ENCODE assay signal across 24 cellular contexts in genomic region chr2:240686460-240686859, GRCh38. TPM values are rescaled to one million over a fixed set of nuclear protein-coding genes. Genes with fewer than 3 reads are reported as not detected.
DNase-seq lines count a peak whose midpoint lies in the region; TF ChIP-seq lines count a peak whose summit lies in the region.
"Had no signal": no experiment of that assay in that cellular context is flagged by ENCODE, and none has a peak within 500 bp of the region (broad histone marks: within the 10 kb centered on the region; RNA-seq: fewer than 3 reads in every experiment).

No MANE protein-coding gene starts in this region.

- H3K9me3 ChIP-seq in vagina: no peaks in the 10 kb centered on the region
- H3K9me3 ChIP-seq: adrenal gland, BLaER1, sigmoid colon, upper lobe of right lung had no signal

- peaks cover 11% of the 10 kb centered on the region for H3K4me1 Mint-ChIP-seq in activated naive CD4-positive, alpha-beta T cell treated with anti-CD3 and anti-CD28 coated beads, Interleukin-2, amount 10 ng/mL, durations not matched to agents 7 days and 5 days
- H3K4me1 Mint-ChIP-seq in immature natural killer cell (peaks cover 15 to 21% of the 10 kb centered on the region in 2 donors), type B pancreatic cell (ENCODE audit: unreplicated experiment) (peaks cover 10% of the 10 kb centered on the region)

- no peaks in the 10 kb centered on the region for H3K36me3 Mint-ChIP-seq in activated naive CD4-positive, alpha-beta T cell treated with anti-CD3 and anti-CD28 coated beads, Interleukin-2, amount 10 ng/mL, durations not matched to agents 7 days and 5 days
- H3K36me3 Mint-ChIP-seq in immature natural killer cell: no peaks in the 10 kb centered on the region
- no peaks in the 10 kb centered on the region for H3K36me3 Mint-ChIP-seq in type B pancreatic cell
- H3K36me3 Mint-ChIP-seq: IgD-negative memory B cell; naive thymus-derived CD4-positive, alpha-beta T cell had no signal

- H3K36me3 ChIP-seq in vagina: no peaks in the 10 kb centered on the region
- H3K36me3 ChIP-seq: adrenal gland, BLaER1, sigmoid colon, upper lobe of right lung had no signal

- H3K27ac Mint-ChIP-seq in activated naive CD4-positive, alpha-beta T cell treated with anti-CD3 and anti-CD28 coated beads, Interleukin-2, amount 10 ng/mL, durations not matched to agents 7 days and 5 days: peak overlapping the region; percentile 35
- H3K27ac Mint-ChIP-seq in immature natural killer cell: peak overlapping the region in 5 of 6 donors; percentile 8 to 68 (median 45)
- peak overlapping the region; percentile 84 for H3K27ac Mint-ChIP-seq in type B pancreatic cell
- H3K27ac Mint-ChIP-seq: dendritic cell treated with granulocyte-macrophage colony-stimulating factor and Interleukin-4, amounts not matched to agents 40 ng/mL and 50 ng/mL, for 4 days; IgD-negative memory B cell had no signal

- H3K4me1 ChIP-seq in vagina: no peaks in the 10 kb centered on the region
- H3K4me1 ChIP-seq: adrenal gland, sigmoid colon, upper lobe of right lung had no signal

- intact Hi-C loops in vagina (cut with DNase I): no loop called here

- no peak overlapping the region for H3K4me3 Mint-ChIP-seq in activated naive CD4-positive, alpha-beta T cell treated with anti-CD3 and anti-CD28 coated beads, Interleukin-2, amount 10 ng/mL, durations not matched to agents 7 days and 5 days
- peak overlapping the region in 4 of 5 donors; percentile 23 to 69 (median 46) for H3K4me3 Mint-ChIP-seq in immature natural killer cell
- H3K4me3 Mint-ChIP-seq in type B pancreatic cell: peak overlapping the region; percentile 63
- H3K4me3 Mint-ChIP-seq: dendritic cell treated with granulocyte-macrophage colony-stimulating factor and Interleukin-4, amounts not matched to agents 40 ng/mL and 50 ng/mL, for 4 days; IgD-negative memory B cell; naive thymus-derived CD4-positive, alpha-beta T cell had no signal

- no peaks in the 10 kb centered on the region for H3K9me3 Mint-ChIP-seq in activated naive CD4-positive, alpha-beta T cell treated with anti-CD3 and anti-CD28 coated beads, Interleukin-2, amount 10 ng/mL, durations not matched to agents 7 days and 5 days
- H3K9me3 Mint-ChIP-seq in immature natural killer cell (no peaks in the 10 kb centered on the region), type B pancreatic cell (no peaks in the 10 kb centered on the region)
- H3K9me3 Mint-ChIP-seq: dendritic cell treated with granulocyte-macrophage colony-stimulating factor and Interleukin-4, amounts not matched to agents 40 ng/mL and 50 ng/mL, for 4 days; IgD-negative memory B cell; naive thymus-derived CD4-positive, alpha-beta T cell had no signal

- TF ChIP-seq POLR2A in vagina (IDR thresholded peaks at IDR 0.05): no peak

- peaks cover 24% of the 10 kb centered on the region for H3K27me3 Mint-ChIP-seq in activated naive CD4-positive, alpha-beta T cell treated with anti-CD3 and anti-CD28 coated beads, Interleukin-2, amount 10 ng/mL, durations not matched to agents 7 days and 5 days
- H3K27me3 Mint-ChIP-seq in immature natural killer cell (ENCODE audit: low read depth in 3 of 3) (peaks cover 0 to 2% (median 0%) of the 10 kb centered on the region in 3 donors), type B pancreatic cell (no peaks in the 10 kb centered on the region)
- H3K27me3 Mint-ChIP-seq: naive thymus-derived CD4-positive, alpha-beta T cell had no signal

- H3K4me3 ChIP-seq in vagina: no peak overlapping the region
- H3K4me3 ChIP-seq: adrenal gland, BLaER1, GM12878, sigmoid colon, upper lobe of right lung had no signal

- TF ChIP-seq CTCF in type B pancreatic cell (conservative IDR thresholded peaks at IDR 0.05) (no peak), vagina (IDR thresholded peaks at IDR 0.05) (no peak)

- CTCF ChIA-PET in activated naive CD4-positive, alpha-beta T cell treated with anti-CD3 and anti-CD28 coated beads, Interleukin-2, amount 10 ng/mL, durations not matched to agents 7 days and 5 days (lab: Charles Lee): interaction anchor here (1.2 kb wide), 1 partner anchor 172 kb away, joined by 3 read pairs; no protein-coding TSS in a partner anchor

- H3K27me3 ChIP-seq in vagina: no peaks in the 10 kb centered on the region
- H3K27me3 ChIP-seq: adrenal gland, BLaER1, upper lobe of right lung had no signal

- no peak for DNase-seq in activated naive CD4-positive, alpha-beta T cell treated with anti-CD3 and anti-CD28 coated beads, Interleukin-2, amount 10 ng/mL, durations not matched to agents 7 days and 5 days
- no peak for DNase-seq in activated naive CD4-positive, alpha-beta T cell treated with anti-CD3 and anti-CD28 coated beads, Interleukin-2, amount 50 U/mL, for 16 hours
- DNase-seq in MV-4-11 (lab: John Stamatoyannopoulos, UW) (peak; percentile 66), immature natural killer cell (peak in 2 of 3 donors; percentile 49 to 50), type B pancreatic cell (ENCODE audit: extremely low spot score, unreplicated experiment) (no peak), cortex of kidney (lab: John Stamatoyannopoulos, UW) (no peak), DMS153 treated with DMSO at 0.1 percent for 48 hours (lab: John Stamatoyannopoulos, UW; ENCODE audit: unreplicated experiment) (no peak), vagina (ENCODE audit: extremely low spot score in 2 of 2) (no peak)
- DNase-seq: adrenal gland; GF-D8; left cardiac atrium; naive thymus-derived CD4-positive, alpha-beta T cell; NCI-H1694 treated with DMSO at 0.1 percent for 48 hours; sigmoid colon; stimulated activated CD4-positive, alpha-beta T cell treated with anti-CD3 and anti-CD28 coated beads, Interleukin-15, amount 100 ng/mL, for 24 hours had no signal

- no peak overlapping the region for H3K27ac ChIP-seq in vagina
- H3K27ac ChIP-seq: adrenal gland, BLaER1, sigmoid colon, upper lobe of right lung had no signal

RNA-seq across cellular contexts. Expression of gene AQP12B, which starts 3.8 kb away (rescaled TPM):
- polyA plus RNA-seq in immature natural killer cell: not detected
- total RNA-seq in type B pancreatic cell (ENCODE audit: low replicate concordance): 0.10 and 0.43 TPM in 2 replicates
- total RNA-seq in vagina: not detected
- total RNA-seq: adrenal gland; bronchial epithelial cell; GM12878; left cardiac atrium; M059J; naive thymus-derived CD4-positive, alpha-beta T cell; OCI-LY7; Right ventricle myocardium inferior; sigmoid colon; upper lobe of right lung had no signal
- polyA plus RNA-seq: GM12878; IgD-negative memory B cell; naive thymus-derived CD4-positive, alpha-beta T cell had no signal

RNA-seq across cellular contexts. Expression of gene AQP12A, which starts 5.2 kb away (rescaled TPM):
- not detected for polyA plus RNA-seq in immature natural killer cell
- 0.97 TPM in 1 of 2 replicates, not detected in the other for total RNA-seq in type B pancreatic cell (ENCODE audit: low replicate concordance)
- not detected for total RNA-seq in vagina
- total RNA-seq: adrenal gland; bronchial epithelial cell; GM12878; left cardiac atrium; M059J; naive thymus-derived CD4-positive, alpha-beta T cell; OCI-LY7; Right ventricle myocardium inferior; sigmoid colon; upper lobe of right lung had no signal
- polyA plus RNA-seq: adrenal gland; GM12878; IgD-negative memory B cell; naive thymus-derived CD4-positive, alpha-beta T cell had no signal

Comparison
In these comparisons a context has a peak if more than half of its experiments do, and no peak if none do; other contexts are left out.
1. DNase-seq: peak in MV-4-11 (single experiment) and immature natural killer cell (2 of 3); none in activated naive CD4-positive, alpha-beta T cell treated with anti-CD3 and anti-CD28 coated beads, Interleukin-2, amount 10 ng/mL, durations not matched to agents 7 days and 5 days (single experiment), activated naive CD4-positive, alpha-beta T cell treated with anti-CD3 and anti-CD28 coated beads, Interleukin-2, amount 50 U/mL, for 16 hours (single experiment), type B pancreatic cell (single experiment), cortex of kidney (single experiment), DMS153 treated with DMSO at 0.1 percent for 48 hours (single experiment) and vagina (0 of 2).
2. Peak in every context shown above with its lines, with median percentiles within 50 percentile points of each other: H3K27ac Mint-ChIP-seq.